Comparison of ENCODE assay signal across 1 cellular context in the genomic region with DNA sequence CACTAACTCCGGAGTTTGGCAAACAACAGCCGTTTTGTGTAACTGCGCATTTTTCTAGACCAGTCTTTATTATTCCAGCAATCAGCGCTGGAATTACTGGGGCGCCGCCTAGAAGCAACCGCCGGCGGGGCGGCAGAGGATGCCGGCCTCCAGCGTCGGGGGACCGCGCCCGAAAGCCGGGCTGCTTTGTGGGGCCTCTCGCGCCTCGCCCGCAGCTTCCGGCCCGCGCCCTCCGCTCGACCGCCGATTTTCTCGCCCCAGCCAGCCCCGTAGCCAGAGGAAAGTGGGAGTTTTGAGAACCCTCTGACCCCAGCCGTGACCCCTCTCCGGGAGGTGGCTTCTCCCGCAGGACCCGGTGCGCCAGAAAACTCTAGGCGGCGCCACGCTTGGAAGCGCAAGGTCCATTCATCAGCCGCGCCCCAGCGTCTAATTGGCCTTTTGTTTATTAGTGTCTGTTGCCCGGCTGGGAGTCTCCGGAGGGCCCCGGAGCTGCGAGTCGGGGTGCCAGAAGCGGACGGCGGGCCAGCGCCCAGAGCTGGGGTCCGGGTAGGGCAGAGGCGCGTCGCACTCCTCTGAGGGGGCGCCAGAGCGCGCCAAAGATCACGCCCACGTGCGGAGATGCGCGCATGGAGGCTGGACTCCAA.
TF ChIP-seq lines count a peak whose summit lies in the region.

No MANE protein-coding gene starts in this region.

TF ChIP-seq in A549, 52 proteins besides CTCF, POLR2A, EP300 and RAD21 (continued from another document):
- TF ChIP-seq, protein P1, sequence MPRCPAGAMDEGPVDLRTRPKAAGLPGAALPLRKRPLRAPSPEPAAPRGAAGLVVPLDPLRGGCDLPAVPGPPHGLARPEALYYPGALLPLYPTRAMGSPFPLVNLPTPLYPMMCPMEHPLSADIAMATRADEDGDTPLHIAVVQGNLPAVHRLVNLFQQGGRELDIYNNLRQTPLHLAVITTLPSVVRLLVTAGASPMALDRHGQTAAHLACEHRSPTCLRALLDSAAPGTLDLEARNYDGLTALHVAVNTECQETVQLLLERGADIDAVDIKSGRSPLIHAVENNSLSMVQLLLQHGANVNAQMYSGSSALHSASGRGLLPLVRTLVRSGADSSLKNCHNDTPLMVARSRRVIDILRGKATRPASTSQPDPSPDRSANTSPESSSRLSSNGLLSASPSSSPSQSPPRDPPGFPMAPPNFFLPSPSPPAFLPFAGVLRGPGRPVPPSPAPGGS (IDR thresholded peaks at IDR 0.05), result no peak
